ENCODE assay signal across 10 cellular contexts in the genomic region with DNA sequence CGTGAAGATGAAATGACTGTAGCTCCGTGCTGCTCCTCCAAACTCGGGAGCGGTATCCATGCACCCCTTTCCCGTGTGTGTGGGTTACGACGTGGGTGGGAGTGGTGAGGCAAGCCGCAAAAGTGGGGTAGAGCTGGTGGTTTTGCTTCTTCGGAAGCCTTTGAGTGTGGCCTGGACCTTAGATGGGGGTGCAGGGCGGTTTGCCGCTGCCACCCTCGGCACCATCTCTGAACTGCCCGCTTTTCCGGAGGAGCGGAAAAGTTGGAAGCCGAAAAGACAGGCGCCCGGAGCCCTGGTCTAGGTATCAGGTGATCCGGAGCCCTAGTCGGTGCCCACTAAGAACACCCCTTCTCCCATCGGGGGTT. TPM values are rescaled to one million over a fixed set of nuclear protein-coding genes. Genes with fewer than 3 reads are reported as not detected.
A peak's percentile ranks its signal among the peaks of the same experiment; 100 is the strongest.
DNase-seq lines count a peak whose midpoint lies in the region; ATAC-seq, FAIRE-seq and TF ChIP-seq lines count a peak whose summit lies in the region.
"Had no signal": no experiment of that assay in that cellular context is flagged by ENCODE, and none has a peak within 500 bp of the region (broad histone marks: within the 10 kb centered on the region; RNA-seq: fewer than 3 reads in every experiment).

No MANE protein-coding gene starts in this region.

- POLR2A ChIA-PET in WTC11 (lab: Charles Lee), result no interaction called here

- WGBS in esophagus squamous epithelium, 2 donors, result no CpG with 5 or more reads among the region's 21 CpGs

- intact Hi-C loops in kidney (cut with DNase I) (no loop called here), esophagus squamous epithelium (cut with DNase I) (no loop called here)

- TF ChIP-seq CTCF in WTC11 (IDR thresholded peaks at IDR 0.05) (no peak), kidney (IDR thresholded peaks at IDR 0.05; ENCODE audit: borderline replicate concordance, extremely low read depth, insufficient read depth) (no peak), esophagus squamous epithelium (IDR thresholded peaks at IDR 0.05) (no peak)

- peaks cover 40% of the 10 kb centered on the region for H3K4me1 Mint-ChIP-seq in WTC11

- H3K9ac ChIP-seq in kidney (ENCODE audit: low read length in 2 of 2), result peak overlapping the region in 1 of 2 donors; percentile 55

- CTCF ChIA-PET in WTC11 (lab: Charles Lee), result no interaction called here

- H3K4me3 Mint-ChIP-seq in WTC11, result peak overlapping the region; percentile 92

- peak; percentile 7 for DNase-seq in stimulated activated CD4-positive, alpha-beta T cell treated with anti-CD3 and anti-CD28 coated beads, Interleukin-4, amount 100 ng/mL, for 24 hours
- no peak for DNase-seq in stimulated activated CD4-positive, alpha-beta T cell treated with anti-CD3 and anti-CD28 coated beads, Interleukin-4, amount 100 ng/mL, for 1 hour
- no peak for DNase-seq in WTC11 (ENCODE audit: low spot score)
- no peak for DNase-seq in kidney
- DNase-seq in esophagus squamous epithelium (lab: John Stamatoyannopoulos, UW), result no peak
- DNase-seq in SHP77 (lab: John Stamatoyannopoulos, UW), result no peak
- DNase-seq in activated gamma-delta T cell treated with Interleukin-2 at 50 U/mL for 16 hours, result no peak
- DNase-seq: NCI-H1417 treated with DMSO at 0.1 percent for 48 hours had no signal

- peak overlapping the region; percentile 72 for H3K27ac Mint-ChIP-seq in WTC11

- TF ChIP-seq POLR2A in esophagus squamous epithelium (IDR thresholded peaks at IDR 0.05), result no peak

- FAIRE-seq in kidney (lab: Jason Lieb, UNC), result no peak

- H3K4me1 ChIP-seq in kidney (ENCODE audit: control insufficient read depth in 1 of 2, insufficient read depth in 1 of 2, low read depth in 1 of 2, low read length in 2 of 2), result no peaks in the 10 kb centered on the region
- H3K4me1 ChIP-seq in esophagus squamous epithelium, result peaks cover 0 to 25% (median 0%) of the 10 kb centered on the region in 3 donors

- H3K36me3 ChIP-seq in kidney (ENCODE audit: control insufficient read depth in 1 of 2, insufficient read depth in 2 of 2, low read length in 2 of 2) (no peaks in the 10 kb centered on the region), esophagus squamous epithelium (no peaks in the 10 kb centered on the region)

- H3K9me3 ChIP-seq in kidney (ENCODE audit: control insufficient read depth in 1 of 2, low read length in 2 of 2), result no peaks in the 10 kb centered on the region
- no peaks in the 10 kb centered on the region for H3K9me3 ChIP-seq in esophagus squamous epithelium

- peak overlapping the region; percentile 71 to 77 for H3K4me3 ChIP-seq in kidney (ENCODE audit: low read length in 2 of 2)
- peak overlapping the region in 2 of 4 donors; percentile 46 to 57 for H3K4me3 ChIP-seq in esophagus squamous epithelium

- H3K27me3 Mint-ChIP-seq in WTC11 (ENCODE audit: low read depth), result no peaks in the 10 kb centered on the region; the same call in 1 of the 2 replicates

- no peak overlapping the region for H3K27ac ChIP-seq in kidney (ENCODE audit: low read depth in 2 of 2, low read length in 2 of 2)
- peak overlapping the region in 1 of 4 donors; percentile 68 for H3K27ac ChIP-seq in esophagus squamous epithelium

- no peaks in the 10 kb centered on the region for H3K36me3 Mint-ChIP-seq in WTC11

- peak; percentile 5; the same call in 1 of the 2 replicates for ATAC-seq in WTC11
- ATAC-seq in GM18502 (IDR thresholded peaks at IDR 0.05; ENCODE audit: poor library complexity, unreplicated experiment), result no peak

- H3K27me3 ChIP-seq in esophagus squamous epithelium, result no peaks in the 10 kb centered on the region

- H3K9me3 Mint-ChIP-seq in WTC11, result no peaks in the 10 kb centered on the region

TF ChIP-seq in WTC11, 78 proteins besides CTCF, POLR2A, EP300 and RAD21:
- TF ChIP-seq RORB (CRISPR knock-in tag; IDR thresholded peaks at IDR 0.05) (no peak), NFATC4 (CRISPR knock-in tag; IDR thresholded peaks at IDR 0.05) (no peak), FOXK1 (CRISPR knock-in tag; IDR thresholded peaks at IDR 0.05) (no peak), RELA (CRISPR knock-in tag; IDR thresholded peaks at IDR 0.05; ENCODE audit: borderline replicate concordance) (no peak), NR1H2 (CRISPR knock-in tag; IDR thresholded peaks at IDR 0.05) (no peak)

RNA-seq across cellular contexts. Expression of a gene that starts 0.5 kb away (rescaled TPM):
- total RNA-seq in WTC11 (2021), result 43.7 to 48.4 TPM (median 46.3 TPM) in 3 replicates
- total RNA-seq in kidney, result not detected
- polyA plus RNA-seq in kidney (ENCODE audit: insufficient read depth, low read depth, low replicate concordance), result 3.7 TPM
- total RNA-seq in esophagus squamous epithelium, result 10 to 100 TPM in 2 of 4 donors, not detected in 2; 18.1 to 18.9 TPM
- total RNA-seq: SK-MEL-5 had no signal
